10 cellular contexts compared by ENCODE assay signal in the genomic region with DNA sequence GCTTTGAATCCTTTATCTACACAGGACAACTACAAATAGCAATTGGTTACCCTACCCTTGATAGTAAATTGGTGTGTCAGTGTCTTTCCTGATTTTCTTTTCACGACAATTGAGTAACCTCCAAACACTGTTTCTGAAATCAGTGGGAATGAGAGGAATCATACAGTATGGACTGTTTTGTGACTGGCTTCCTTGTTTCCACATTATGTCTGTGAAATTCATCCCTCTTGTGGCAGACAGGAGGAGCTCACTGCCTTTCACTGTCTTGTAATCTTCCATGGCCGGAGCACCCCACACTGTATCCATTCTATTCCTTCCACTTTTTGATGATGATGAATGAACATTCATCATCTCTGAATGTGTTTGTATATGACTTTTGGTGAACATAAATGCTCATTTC.
DNase-seq lines count a peak whose midpoint lies in the region; TF ChIP-seq lines count a peak whose summit lies in the region.
"Had no signal": no experiment of that assay in that cellular context is flagged by ENCODE, and none has a peak within 500 bp of the region (broad histone marks: within the 10 kb centered on the region; RNA-seq: fewer than 3 reads in every experiment).

No MANE protein-coding gene starts in this region.

- TF ChIP-seq CTCF in BJ (IDR thresholded peaks at IDR 0.05; ENCODE audit: insufficient read depth, low read depth, low read length): peak; percentile 14; the same call in 1 of the 2 replicates
- TF ChIP-seq CTCF in transverse colon (IDR thresholded peaks at IDR 0.05): peak in 1 of 5 experiments; percentile 33

- POLR2A ChIA-PET in BJ (lab: Charles Lee): no interaction called here

- no peak for DNase-seq in BJ (ENCODE audit: low read depth)
- DNase-seq in HT-29 (ENCODE audit: low spot score): peak; percentile 14
- DNase-seq in astrocyte of the hippocampus (ENCODE audit: low read depth, low spot score): peak; percentile 13
- DNase-seq in kidney tubule cell (ENCODE audit: low spot score): peak; percentile 8
- no peak for DNase-seq in retina
- no peak for DNase-seq in transverse colon
- no peak for DNase-seq in stimulated activated CD4-positive, alpha-beta T cell treated with anti-CD3 and anti-CD28 coated beads, Interleukin-2, amount 100 ng/mL, for 24 hours
- no peak for DNase-seq in NCI-H187 treated with DMSO at 0.1 percent for 48 hours (lab: John Stamatoyannopoulos, UW)
- DNase-seq: nephron progenitor cell had no signal

- no peak for TF ChIP-seq POLR2A in transverse colon (IDR thresholded peaks at IDR 0.05)

- no peak overlapping the region for H3K27ac ChIP-seq in transverse colon
- H3K27ac ChIP-seq: vagina had no signal

- no peak for TF ChIP-seq EP300 in transverse colon (IDR thresholded peaks at IDR 0.05; ENCODE audit: low read depth)

- no peaks in the 10 kb centered on the region for H3K4me1 ChIP-seq in transverse colon
- H3K4me1 ChIP-seq: vagina had no signal

- CTCF ChIA-PET in BJ (lab: Yijun Ruan, JAX): interaction anchor here (0.7 to 2.2 kb wide), 5 partner anchors 9 to 264 kb away, joined by 3 to 8 read pairs (median 3); no protein-coding TSS in a partner anchor

- no peaks in the 10 kb centered on the region for H3K27me3 ChIP-seq in BJ (ENCODE audit: control insufficient read depth, insufficient read depth, low read length)
- no peaks in the 10 kb centered on the region for H3K27me3 ChIP-seq in transverse colon
- H3K27me3 ChIP-seq: vagina had no signal

- 75 to 91% methylated on average over 2 of the region's 2 CpGs for WGBS in transverse colon (ENCODE audit: low coverage in 1 of 2), 2 donors

- intact Hi-C loops in transverse colon (cut with DNase I; ENCODE audit: low total_unique reads): loop anchor here (1.0 kb wide), 1 partner anchor 32 kb away; no protein-coding TSS in a partner anchor

- in situ Hi-C loops in transverse colon (cut with MboI; ENCODE audit: low pct_ligation_motif_present in 1 of 4, low pct_unique_long_range_greater_than_20kb in 1 of 4, low sequenced_read_pairs in 3 of 4): loop anchor here in 1 of 4 donors (25.0 kb wide), 1 partner anchor 90 kb away; no protein-coding TSS in a partner anchor

- H3K9me3 ChIP-seq in transverse colon: no peaks in the 10 kb centered on the region
- H3K9me3 ChIP-seq: vagina had no signal

- H3K4me3 ChIP-seq in BJ (ENCODE audit: low read depth, low read length) (no peak overlapping the region), transverse colon (no peak overlapping the region)
- H3K4me3 ChIP-seq: vagina had no signal

- H3K36me3 ChIP-seq in BJ (ENCODE audit: control insufficient read depth, insufficient read depth, low read length) (no peaks in the 10 kb centered on the region), transverse colon (no peaks in the 10 kb centered on the region)
- H3K36me3 ChIP-seq: vagina had no signal

Comparison
In these comparisons a context has a peak if more than half of its experiments do, and no peak if none do; other contexts are left out.
1. DNase-seq: peak in HT-29 (single experiment), astrocyte of the hippocampus (single experiment) and kidney tubule cell (single experiment); none in BJ (single experiment), retina (single experiment), transverse colon (single experiment), stimulated activated CD4-positive, alpha-beta T cell treated with anti-CD3 and anti-CD28 coated beads, Interleukin-2, amount 100 ng/mL, for 24 hours (0 of 2) and NCI-H187 treated with DMSO at 0.1 percent for 48 hours (single experiment).